6 cellular contexts compared by ENCODE assay signal in the genomic region with DNA sequence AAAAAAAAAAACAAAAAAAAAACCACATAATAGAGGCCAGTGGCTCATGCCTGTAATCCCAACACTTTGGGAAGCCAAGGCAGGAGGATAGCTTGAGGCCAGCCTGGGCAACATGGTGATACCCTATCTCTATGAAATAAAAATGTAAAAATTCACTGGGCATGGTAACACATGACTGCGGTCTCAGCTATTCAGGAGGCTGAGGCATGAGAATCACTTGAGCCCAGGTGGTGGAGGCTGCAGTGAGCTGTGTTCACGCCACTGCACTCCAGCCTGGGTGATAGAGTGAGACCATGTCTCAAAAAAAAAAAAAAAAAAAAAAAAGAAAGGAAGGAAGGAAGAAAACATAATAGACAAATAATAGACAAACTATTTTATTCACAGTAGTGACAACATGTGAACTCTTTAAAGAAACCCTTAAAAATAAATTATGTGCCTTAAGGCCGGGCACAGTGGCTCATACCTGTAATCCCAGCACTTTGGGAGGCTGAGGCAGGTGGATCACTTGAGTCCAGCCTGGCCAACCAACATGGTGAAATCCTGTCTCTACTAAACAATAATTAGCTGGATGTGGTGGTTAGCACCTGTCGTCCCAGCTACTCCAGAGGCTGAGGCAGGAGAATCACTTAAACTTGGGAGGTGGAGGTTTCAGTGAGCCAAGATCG. TPM values are rescaled to one million over a fixed set of nuclear protein-coding genes. Genes with fewer than 3 reads are reported as not detected.
"Had no signal": no experiment of that assay in that cellular context is flagged by ENCODE, and none has a peak within 500 bp of the region (broad histone marks: within the 10 kb centered on the region; RNA-seq: fewer than 3 reads in every experiment).

No MANE protein-coding gene starts in this region.

RNA-seq across cellular contexts. Expression of a gene that starts 11.3 kb away (rescaled TPM):
- total RNA-seq: activated CD4-positive, alpha-beta memory T cell treated with anti-CD3 and anti-CD28 coated beads, Interleukin-2, amount 10 ng/mL, durations not matched to agents 7 days and 5 days; activated CD4-positive, alpha-beta T cell treated with anti-CD3 and anti-CD28 coated beads, Interleukin-2, amount 10 ng/mL, durations not matched to agents 7 days and 5 days; bronchial epithelial cell; T-helper 1 cell treated with Interleukin-12 subunit alpha and Interleukin-12 subunit beta and Interleukin-4 antibody, amounts not matched to agents 30 ng/mL and 1 ng/mL, for 36 hours; T-helper 17 cell; T-helper 2 cell treated with Interferon-gamma antibody and Interleukin-4, amounts not matched to agents 100 ng/mL and 5 ng/mL, for 36 hours had no signal
